In the genomic region with DNA sequence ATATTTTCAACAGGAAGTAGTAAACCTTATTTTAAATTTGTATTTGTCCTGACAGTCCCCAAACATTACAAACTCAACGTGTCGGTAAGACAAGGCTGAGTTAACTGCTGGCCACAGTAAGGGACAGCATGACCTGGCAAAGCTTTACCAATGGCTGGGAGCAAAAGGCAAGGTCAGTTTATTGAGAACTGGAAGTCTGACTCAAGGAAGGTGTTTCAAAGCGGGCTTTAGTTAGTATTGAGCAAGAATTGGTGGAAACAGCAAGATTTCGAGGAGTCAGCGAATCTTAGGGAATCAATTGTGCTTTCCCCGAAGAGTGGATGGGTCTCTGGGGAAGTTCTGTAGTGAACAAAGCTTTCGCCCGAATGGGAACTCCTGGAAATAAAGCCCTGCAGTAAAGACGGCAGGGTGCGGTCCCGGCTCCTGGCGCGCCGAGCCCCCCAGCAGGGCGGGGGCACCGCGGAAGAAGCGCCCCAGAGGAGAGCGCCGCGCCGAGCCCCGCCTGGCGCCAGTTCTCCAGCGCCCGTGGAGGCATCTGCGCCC, we compare ENCODE assay signal across 8 cellular contexts. TPM values are rescaled to one million over a fixed set of nuclear protein-coding genes. Genes with fewer than 3 reads are reported as not detected.
DNase-seq lines count a peak whose midpoint lies in the region; ATAC-seq lines count a peak whose summit lies in the region.

No MANE protein-coding gene starts in this region.

- WGBS in mesodermal cell (ENCODE audit: insufficient coverage in 2 of 2), 2 experiments = 7% methylated on average over 18 to 23 of the region's 27 CpGs
- WGBS in aorta, 2 donors = 1 to 2% methylated on average over 27 of the region's 27 CpGs

- ATAC-seq in aorta (ENCODE audit: low FRiP score) (peak; percentile 27), GM19328 (IDR thresholded peaks at IDR 0.05; ENCODE audit: unreplicated experiment) (no peak)

- no peaks in the 10 kb centered on the region for H3K27me3 ChIP-seq in NT2/D1 (ENCODE audit: insufficient read depth, insufficient read length)
- H3K27me3 ChIP-seq in aorta (ENCODE audit: control insufficient read depth in 1 of 2, insufficient read depth in 2 of 2, low read length in 1 of 2) = no peaks in the 10 kb centered on the region

- H3K9me3 ChIP-seq in NT2/D1 (ENCODE audit: insufficient read depth, low read length) = no peaks in the 10 kb centered on the region
- H3K9me3 ChIP-seq in mesodermal cell (ENCODE audit: control insufficient read depth, low read length) = no peaks in the 10 kb centered on the region
- H3K9me3 ChIP-seq in aorta (ENCODE audit: control insufficient read depth, low read length) = no peaks in the 10 kb centered on the region

- intact Hi-C loops in aorta (cut with DNase I) = loop anchor here in 1 of 2 donors (5.0 to 10.0 kb wide), 2 partner anchors 61 to 244 kb away; a partner anchor contains a TSS

- H3K4me3 ChIP-seq in GM08714 (ENCODE audit: low read length) = peak overlapping the region; percentile 62
- peak overlapping the region; percentile 89 for H3K4me3 ChIP-seq in NT2/D1 (ENCODE audit: insufficient read length, low read depth)
- H3K4me3 ChIP-seq in mesodermal cell (ENCODE audit: extremely low read depth, insufficient read depth, low read length, poor library complexity, severe bottlenecking) = peak overlapping the region; percentile 88
- peak overlapping the region; percentile 31 to 63 for H3K4me3 ChIP-seq in aorta (ENCODE audit: low read length in 2 of 2)

- H3K4me1 ChIP-seq in NT2/D1 (ENCODE audit: insufficient read depth, insufficient read length) (peaks cover 11% of the 10 kb centered on the region), mesodermal cell (ENCODE audit: control insufficient read depth, insufficient read depth, low read length, poor library complexity, severe bottlenecking) (peaks cover 39% of the 10 kb centered on the region), aorta (ENCODE audit: control insufficient read depth in 1 of 2, insufficient read depth in 2 of 2, low read length in 2 of 2) (no peaks in the 10 kb centered on the region)

- H3K36me3 ChIP-seq in NT2/D1 (ENCODE audit: insufficient read depth, insufficient read length, low read length) (peaks cover 24% of the 10 kb centered on the region), mesodermal cell (ENCODE audit: control insufficient read depth, insufficient read depth, low read length) (peaks cover 23% of the 10 kb centered on the region), aorta (ENCODE audit: control insufficient read depth in 1 of 2, insufficient read depth in 2 of 2, low read length in 1 of 2) (peaks cover 0 to 2% of the 10 kb centered on the region in 2 donors)

- H3K9ac ChIP-seq in NT2/D1 (ENCODE audit: insufficient read length, low read depth) = peak overlapping the region; percentile 96

- H3K27ac ChIP-seq in mesodermal cell (ENCODE audit: low read depth, low read length, severe bottlenecking) (peak overlapping the region; percentile 98), aorta (ENCODE audit: low read depth in 1 of 2, low read length in 2 of 2) (peak overlapping the region; percentile 97 to 98)

- DNase-seq in NT2/D1 (ENCODE audit: low read depth, low spot score) = no peak
- DNase-seq in dermis blood vessel endothelial cell = peak; percentile 45
- no peak for DNase-seq in aorta
- DNase-seq in GM19240 (ENCODE audit: insufficient read length, low spot score) = no peak
- DNase-seq in stimulated activated CD4-positive, alpha-beta T cell treated with anti-CD3 and anti-CD28 coated beads, Interleukin-2, amount 100 ng/mL, for 48 hours = no peak

RNA-seq across cellular contexts. Expression of a gene that starts 0.8 kb away (rescaled TPM):
- total RNA-seq in dermis blood vessel endothelial cell (19.1 and 31.5 TPM in 2 replicates), aorta (10 to 100 TPM; 13.2 to 19.5 TPM)
- polyA plus RNA-seq in mesodermal cell (2013, experiment 1 of 2) = 12.4 TPM
- 13.4 TPM for polyA plus RNA-seq in mesodermal cell (2013, experiment 2 of 2)
- polyA plus RNA-seq in aorta = 1 to 10 TPM; 6.0 to 8.5 TPM

RNA-seq across cellular contexts. Expression of a gene that starts 10.6 kb away (rescaled TPM):
- 24.8 and 36.2 TPM in 2 replicates for total RNA-seq in dermis blood vessel endothelial cell
- polyA plus RNA-seq in mesodermal cell (2013, experiment 1 of 2) = 30.1 TPM
- 29.2 TPM for polyA plus RNA-seq in mesodermal cell (2013, experiment 2 of 2)
- total RNA-seq in aorta = 10 to 100 TPM; 14.5 to 18.7 TPM
- 10 to 100 TPM; 11.9 to 13.4 TPM for polyA plus RNA-seq in aorta
